ENCODE assay signal across 17 cellular contexts in the genomic region with DNA sequence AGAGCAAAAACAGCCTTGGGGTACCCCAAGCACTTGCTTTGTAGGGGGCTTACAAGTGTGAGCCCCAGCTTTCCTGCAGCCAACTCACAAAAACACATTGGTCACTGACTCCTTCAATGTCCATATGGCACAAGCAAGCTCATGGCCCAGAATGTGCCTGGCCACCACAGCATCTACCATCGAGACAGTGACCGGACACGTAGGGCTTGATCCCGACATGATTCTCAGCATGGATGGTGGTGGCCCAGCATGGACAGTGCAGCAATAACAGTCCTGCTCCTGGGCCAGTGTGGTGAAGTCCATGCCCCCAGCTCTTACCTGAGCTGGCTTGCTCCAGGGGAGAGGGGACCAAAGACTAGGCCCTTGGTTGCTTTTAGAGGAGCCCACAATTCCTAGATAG.
"Had no signal": no experiment of that assay in that cellular context is flagged by ENCODE, and none has a peak within 500 bp of the region (broad histone marks: within the 10 kb centered on the region; RNA-seq: fewer than 3 reads in every experiment).

No MANE protein-coding gene starts in this region.

- H3K27ac Mint-ChIP-seq: natural killer cell had no signal

- ATAC-seq: gastrocnemius medialis, left lobe of liver, natural killer cell, right cardiac atrium had no signal

- H2AFZ ChIP-seq: hepatocyte had no signal

- H3K9me3 Mint-ChIP-seq: natural killer cell, neural crest cell had no signal

- H3K4me3 Mint-ChIP-seq: natural killer cell, neural crest cell had no signal

- DNase-seq: colonic mucosa; dorsolateral prefrontal cortex; effector CD8-positive, alpha-beta T cell; gastrocnemius medialis; kidney glomerular epithelial cell; natural killer cell; ovary; small intestine; stimulated activated CD4-positive, alpha-beta T cell treated with anti-CD3 and anti-CD28 coated beads, Interleukin-12 subunit alpha, Interleukin-12 subunit beta, amount 100 ng/mL, for 4 hours; stimulated activated naive CD4-positive, alpha-beta T cell treated with Interleukin-2 at 50 U/mL for 16 hours; trophoblast cell had no signal

- H3K4me2 ChIP-seq: hepatocyte had no signal

- H3K9me3 ChIP-seq: colonic mucosa, esophagus muscularis mucosa, gastrocnemius medialis, ovary had no signal

- H3K36me3 Mint-ChIP-seq: natural killer cell had no signal

- H3K27ac ChIP-seq: colonic mucosa, dorsolateral prefrontal cortex, epithelial cell of prostate, esophagus muscularis mucosa, gastrocnemius medialis, hepatocyte, ovary had no signal

- H3K27me3 ChIP-seq: colonic mucosa, dorsolateral prefrontal cortex, esophagus muscularis mucosa, gastrocnemius medialis, hepatocyte, ovary had no signal

- H3K4me3 ChIP-seq: colonic mucosa, dorsolateral prefrontal cortex, esophagus muscularis mucosa, gastrocnemius medialis, hepatocyte, ovary had no signal
